16 cellular contexts compared by ENCODE assay signal in genomic region chr10:11189581-11190376, GRCh38.
DNase-seq lines count a peak whose midpoint lies in the region; ATAC-seq and TF ChIP-seq lines count a peak whose summit lies in the region.
"Had no signal": no experiment of that assay in that cellular context is flagged by ENCODE, and none has a peak within 500 bp of the region (broad histone marks: within the 10 kb centered on the region; RNA-seq: fewer than 3 reads in every experiment).

No MANE protein-coding gene starts in this region.

- H3K27ac ChIP-seq in esophagus muscularis mucosa (replicated peaks in 1 of 4) (peak overlapping the region; percentile 5 to 62 (median 54)), trophoblast cell (ENCODE audit: low read depth, low read length) (peak overlapping the region; percentile 39), ovary (no peak overlapping the region)
- H3K27ac ChIP-seq: thyroid gland, WERI-Rb-1 had no signal

- intact Hi-C loops in esophagus muscularis mucosa (cut with DNase I) (no loop called here), ovary (cut with DNase I) (no loop called here)

- 73% methylated on average over 6 of the region's 6 CpGs for WGBS in esophagus muscularis mucosa
- WGBS in trophoblast cell (ENCODE audit: extremely low coverage, insufficient coverage, insufficient read length) = no CpG with 5 or more reads among the region's 6 CpGs
- 72 to 77% (median 72%) methylated on average over 6 of the region's 6 CpGs for WGBS in ovary, 3 donors

- no peak overlapping the region for H3K4me2 ChIP-seq in trophoblast cell (ENCODE audit: low read length)

- TF ChIP-seq CTCF in esophagus muscularis mucosa (IDR thresholded peaks at IDR 0.05) (no peak), ovary (IDR thresholded peaks at IDR 0.05) (no peak)

- no peak overlapping the region for H3K4ac ChIP-seq in trophoblast cell (ENCODE audit: low read depth, low read length)

- peaks cover 0 to 16% (median 2%) of the 10 kb centered on the region in 4 donors for H3K36me3 ChIP-seq in esophagus muscularis mucosa
- no peaks in the 10 kb centered on the region for H3K36me3 ChIP-seq in trophoblast cell (ENCODE audit: control insufficient read depth in 1 of 2, insufficient read depth in 2 of 2, low read length in 2 of 2)
- no peaks in the 10 kb centered on the region for H3K36me3 ChIP-seq in ovary
- H3K36me3 ChIP-seq: thyroid gland, WERI-Rb-1 had no signal

- H3K4me3 ChIP-seq in esophagus muscularis mucosa = no peak overlapping the region
- no peak overlapping the region for H3K4me3 ChIP-seq in trophoblast cell (ENCODE audit: low read depth, low read length)
- H3K4me3 ChIP-seq in ovary = no peak overlapping the region
- H3K4me3 ChIP-seq: heart right ventricle, lung, thyroid gland had no signal

- H2BK12ac ChIP-seq in trophoblast cell (ENCODE audit: low read length) = no peak overlapping the region

- H3K79me2 ChIP-seq in trophoblast cell (ENCODE audit: control insufficient read depth, insufficient read depth, low read length, poor library complexity) = no peaks in the 10 kb centered on the region

- no peak overlapping the region for H2BK120ac ChIP-seq in trophoblast cell (ENCODE audit: insufficient read depth, low read length, poor library complexity)

- no peak for DNase-seq in activated T-cell treated with anti-CD3 and anti-CD28 coated beads, Interleukin-2, amount 50 U/mL, for 24 hours
- no peak for DNase-seq in activated T-cell treated with anti-CD3 and anti-CD28 coated beads, Interleukin-2, amount 50 U/mL, for 1 hour
- DNase-seq in T-helper 17 cell (no peak), esophagus muscularis mucosa (ENCODE audit: extremely low spot score) (no peak), trophoblast cell (no peak), AML-193 (lab: John Stamatoyannopoulos, UW) (no peak), ovary (no peak)
- DNase-seq: activated effector memory CD4-positive, alpha-beta T cell treated with Interleukin-2 at 50 U/mL for 16 hours; erythroblast; heart right ventricle; NCI-H2171; posterior cingulate gyrus; thyroid gland; WERI-Rb-1 had no signal

- peaks cover 46 to 70% (median 54%) of the 10 kb centered on the region in 4 donors for H3K4me1 ChIP-seq in esophagus muscularis mucosa
- peaks cover 0 to 14% of the 10 kb centered on the region in 2 experiments for H3K4me1 ChIP-seq in trophoblast cell (ENCODE audit: control insufficient read depth in 1 of 2, insufficient read depth in 2 of 2, low read length in 2 of 2)
- H3K4me1 ChIP-seq in ovary (ENCODE audit: insufficient read depth) = no peaks in the 10 kb centered on the region
- H3K4me1 ChIP-seq: thyroid gland had no signal

- H3K4me3 Mint-ChIP-seq in activated T-cell treated with anti-CD3 and anti-CD28 coated beads, Interleukin-2, amount 50 U/mL, for 24 hours = no peak overlapping the region
- peak overlapping the region; percentile 84 for H3K4me3 Mint-ChIP-seq in T-helper 17 cell

- H3K9me3 ChIP-seq in T-helper 17 cell (ENCODE audit: control insufficient read depth, low read length, poor library complexity, severe bottlenecking) (peaks cover 3% of the 10 kb centered on the region), esophagus muscularis mucosa (peaks cover 0 to 9% (median 3%) of the 10 kb centered on the region in 4 donors), trophoblast cell (ENCODE audit: insufficient read depth, low read depth, low read length) (peaks cover 3% of the 10 kb centered on the region), ovary (peaks cover 0 to 4% of the 10 kb centered on the region in 2 donors)
- H3K9me3 ChIP-seq: thyroid gland had no signal

- H2AK5ac ChIP-seq in trophoblast cell (ENCODE audit: low read length) = no peak overlapping the region

- peaks cover 6% of the 10 kb centered on the region for H3K9me3 Mint-ChIP-seq in activated T-cell treated with anti-CD3 and anti-CD28 coated beads, Interleukin-2, amount 50 U/mL, for 24 hours

- H4K12ac ChIP-seq in trophoblast cell (ENCODE audit: low read depth, low read length) = no peak overlapping the region

- H3K36me3 Mint-ChIP-seq in activated T-cell treated with anti-CD3 and anti-CD28 coated beads, Interleukin-2, amount 50 U/mL, for 24 hours (ENCODE audit: low read depth) = peaks cover 98% of the 10 kb centered on the region
- H3K36me3 Mint-ChIP-seq in T-helper 17 cell (ENCODE audit: low read depth) = peaks cover 26% of the 10 kb centered on the region

- no peak for TF ChIP-seq POLR2A in esophagus muscularis mucosa (IDR thresholded peaks at IDR 0.05; ENCODE audit: low read depth)
- no peak for TF ChIP-seq POLR2A in ovary (IDR thresholded peaks at IDR 0.05)

- no peak for ATAC-seq in T-helper 17 cell
- ATAC-seq in GM19395 (IDR thresholded peaks at IDR 0.05; ENCODE audit: unreplicated experiment) = no peak

- no peak overlapping the region for H4K91ac ChIP-seq in trophoblast cell (ENCODE audit: low read depth, low read length)

- no peak for TF ChIP-seq EP300 in esophagus muscularis mucosa (IDR thresholded peaks at IDR 0.05)
- TF ChIP-seq EP300 in ovary (IDR thresholded peaks at IDR 0.05) = no peak

- no peaks in the 10 kb centered on the region for H3K27me3 Mint-ChIP-seq in activated T-cell treated with anti-CD3 and anti-CD28 coated beads, Interleukin-2, amount 50 U/mL, for 24 hours
- H3K27me3 Mint-ChIP-seq in T-helper 17 cell = no peaks in the 10 kb centered on the region

- H3K18ac ChIP-seq in trophoblast cell (ENCODE audit: low read length) = no peak overlapping the region

- H4K8ac ChIP-seq in trophoblast cell (ENCODE audit: low read depth, low read length) = no peak overlapping the region

- H3K27me3 ChIP-seq in esophagus muscularis mucosa (no peaks in the 10 kb centered on the region), trophoblast cell (ENCODE audit: insufficient read depth, low read length) (no peaks in the 10 kb centered on the region), ovary (no peaks in the 10 kb centered on the region)
- H3K27me3 ChIP-seq: heart right ventricle, thyroid gland had no signal

- H3K27ac Mint-ChIP-seq in activated T-cell treated with anti-CD3 and anti-CD28 coated beads, Interleukin-2, amount 50 U/mL, for 24 hours = peak overlapping the region; percentile 87
- H3K27ac Mint-ChIP-seq in T-helper 17 cell = no peak overlapping the region

- no peak overlapping the region for H3K9ac ChIP-seq in trophoblast cell (ENCODE audit: low read length)

- no peaks in the 10 kb centered on the region for H3K79me1 ChIP-seq in trophoblast cell (ENCODE audit: low read length)

- peaks cover 96% of the 10 kb centered on the region for H3K4me1 Mint-ChIP-seq in activated T-cell treated with anti-CD3 and anti-CD28 coated beads, Interleukin-2, amount 50 U/mL, for 24 hours (ENCODE audit: low read depth)
- peaks cover 75% of the 10 kb centered on the region for H3K4me1 Mint-ChIP-seq in T-helper 17 cell

- no peak overlapping the region for H3K14ac ChIP-seq in trophoblast cell (ENCODE audit: low read length)

- H3K23ac ChIP-seq in trophoblast cell (ENCODE audit: low read length) = no peak overlapping the region

- H2AFZ ChIP-seq in trophoblast cell (ENCODE audit: insufficient read depth, low read length, poor library complexity) = no peak overlapping the region

- no peak overlapping the region for H2BK5ac ChIP-seq in trophoblast cell (ENCODE audit: low read depth, low read length, poor library complexity)

Comparison
In these comparisons a context has a peak if more than half of its experiments do, and no peak if none do; other contexts are left out.
1. H3K27ac ChIP-seq: peak in esophagus muscularis mucosa (4 of 4) and trophoblast cell (single experiment); none in ovary (0 of 2).